Comparison of ENCODE assay signal across 8 cellular contexts in genomic region chr17:75182319-75182568, GRCh38. TPM values are rescaled to one million over a fixed set of nuclear protein-coding genes. Genes with fewer than 3 reads are reported as not detected.
DNase-seq lines count a peak whose midpoint lies in the region; ATAC-seq, FAIRE-seq and TF ChIP-seq lines count a peak whose summit lies in the region.

No MANE protein-coding gene starts in this region.

- H3K27me3 ChIP-seq in H7 (ENCODE audit: control insufficient read depth, insufficient read depth, low read length) (no peaks in the 10 kb centered on the region), cardiac muscle cell (no peaks in the 10 kb centered on the region), gastrocnemius medialis (no peaks in the 10 kb centered on the region)

- ATAC-seq in gastrocnemius medialis (peak in 1 of 2 donors; percentile 0), GM18870 (IDR thresholded peaks at IDR 0.05; ENCODE audit: unreplicated experiment) (no peak)

- TF ChIP-seq CTCF in AG04449 (IDR thresholded peaks at IDR 0.05; ENCODE audit: insufficient read depth, low read length, missing control alignments): no peak
- no peak; the same call in 1 of the 2 replicates for TF ChIP-seq CTCF in VCaP (conservative IDR thresholded peaks at IDR 0.05)
- TF ChIP-seq CTCF in cardiac muscle cell (IDR thresholded peaks at IDR 0.05; ENCODE audit: low read depth, low read length): no peak
- no peak for TF ChIP-seq CTCF in gastrocnemius medialis (IDR thresholded peaks at IDR 0.05 in 4 of 5, conservative IDR thresholded peaks at IDR 0.05 in 1 of 5)

- intact Hi-C loops in gastrocnemius medialis (cut with DNase I; ENCODE audit: low total_unique reads): loop anchor here (5.0 kb wide), 1 partner anchor 50 kb away; the partner anchor contains the start of gene NT5C

- peaks cover 9% of the 10 kb centered on the region for H3K4me1 ChIP-seq in cardiac muscle cell (ENCODE audit: low read depth)
- H3K4me1 ChIP-seq in gastrocnemius medialis: peaks cover 27 to 28% of the 10 kb centered on the region in 2 donors

- CTCF ChIA-PET in AG04449 (lab: Yijun Ruan, JAX): interaction anchor here (1.4 kb wide), 1 partner anchor 8 kb away, joined by 9 read pairs; no protein-coding TSS in a partner anchor

- DNase-seq in AG04449 (ENCODE audit: low read depth, low spot score) (no peak), H7 (no peak), cardiac muscle cell (ENCODE audit: low read depth in 1 of 2, low spot score in 1 of 2) (no peak), gastrocnemius medialis (peak in 1 of 2 donors; percentile 19), GM12892 (ENCODE audit: insufficient read length) (no peak), G401 (ENCODE audit: low spot score) (no peak)

- POLR2A ChIA-PET in AG04449 (lab: Yijun Ruan, JAX): no interaction called here

- in situ Hi-C loops in gastrocnemius medialis (cut with MboI; ENCODE audit: low sequenced_read_pairs in 4 of 4): loop anchor here in 1 of 4 donors (25.0 kb wide), 1 partner anchor 220 kb away; the partner anchor contains the start of gene HID1
- in situ Hi-C loops in G401 (cut with HindIII; ENCODE audit: low sequenced_read_pairs): no loop called here

- H3K4me3 ChIP-seq in AG04449 (ENCODE audit: low read depth, low read length) (peak overlapping the region; percentile 93), H7 (ENCODE audit: insufficient read depth, low read depth, low read length) (peak overlapping the region; percentile 96), cardiac muscle cell (peak overlapping the region; percentile 85), gastrocnemius medialis (peak overlapping the region; percentile 88 to 99 (median 93))

- no peaks in the 10 kb centered on the region for H3K9me3 ChIP-seq in cardiac muscle cell (ENCODE audit: low read depth)
- no peaks in the 10 kb centered on the region for H3K9me3 ChIP-seq in gastrocnemius medialis

- H3K27ac ChIP-seq in VCaP (peak overlapping the region; percentile 99), cardiac muscle cell (peak overlapping the region; percentile 99), gastrocnemius medialis (peak overlapping the region; percentile 90 to 100 (median 96))

- no peak for TF ChIP-seq POLR2A in gastrocnemius medialis (IDR thresholded peaks at IDR 0.05)
- TF ChIP-seq POLR2A in GM12892 (IDR thresholded peaks at IDR 0.05; ENCODE audit: low read depth, low read length): no peak; the same call in 1 of the 2 replicates

- H3K36me3 ChIP-seq in H7 (replicated peaks; ENCODE audit: control insufficient read depth, insufficient read depth, low read length): peaks cover 9% of the 10 kb centered on the region
- peaks cover 3% of the 10 kb centered on the region for H3K36me3 ChIP-seq in cardiac muscle cell
- H3K36me3 ChIP-seq in gastrocnemius medialis: peaks cover 0 to 9% of the 10 kb centered on the region in 2 donors

- FAIRE-seq in GM12892 (lab: Jason Lieb, UNC): no peak

RNA-seq across cellular contexts. Expression of gene SUMO2, which starts 0.5 kb away (rescaled TPM):
- 321 and 329 TPM in 2 replicates for total RNA-seq in H7 (2014; rRNA removed; shearing (Covaris generic))
- 91.3 and 109 TPM in 2 replicates for total RNA-seq in cardiac muscle cell
- polyA plus RNA-seq in cardiac muscle cell: 485 and 542 TPM in 2 replicates
- 10 to 100 TPM; 36.7 to 45.1 (median 43.3) TPM for total RNA-seq in gastrocnemius medialis
- 300 TPM for polyA plus RNA-seq in GM12892 (2012; ENCODE audit: missing spikeins)
- total RNA-seq in G401 (2014; rRNA removed; shearing (Covaris generic)): 142 and 183 TPM in 2 replicates

RNA-seq across cellular contexts. Expression of gene NUP85, which starts 23.2 kb away (rescaled TPM):
- 61.7 and 62.8 TPM in 2 replicates for total RNA-seq in H7 (2014; rRNA removed; shearing (Covaris generic))
- 23.4 and 32.7 TPM in 2 replicates for total RNA-seq in cardiac muscle cell
- 51.9 and 59.0 TPM in 2 replicates for polyA plus RNA-seq in cardiac muscle cell
- total RNA-seq in gastrocnemius medialis: 10 to 100 TPM in 3 of 4 donors, 1 to 10 TPM in 1; 9.4 to 27.7 (median 13.6) TPM
- polyA plus RNA-seq in GM12892 (2012; ENCODE audit: missing spikeins): 63.7 TPM
- 80.2 and 86.3 TPM in 2 replicates for total RNA-seq in G401 (2014; rRNA removed; shearing (Covaris generic))

RNA-seq across cellular contexts. Expression of gene JPT1, which starts 27.9 kb away (rescaled TPM):
- 410 and 454 TPM in 2 replicates for total RNA-seq in H7 (2014; rRNA removed; shearing (Covaris generic))
- total RNA-seq in cardiac muscle cell (175 and 209 TPM in 2 replicates), gastrocnemius medialis (100 to 1,000 TPM in 1 of 4 donors, 10 to 100 TPM in 3; 35.5 to 113 (median 71.8) TPM)
- polyA plus RNA-seq in cardiac muscle cell: 136 and 201 TPM in 2 replicates
- 218 TPM for polyA plus RNA-seq in GM12892 (2012; ENCODE audit: missing spikeins)
- 199 and 235 TPM in 2 replicates for total RNA-seq in G401 (2014; rRNA removed; shearing (Covaris generic))

RNA-seq across cellular contexts. Expression of gene NT5C, which starts 50.7 kb away (rescaled TPM):
- 106 and 118 TPM in 2 replicates for total RNA-seq in H7 (2014; rRNA removed; shearing (Covaris generic))
- total RNA-seq in cardiac muscle cell: 204 and 233 TPM in 2 replicates
- polyA plus RNA-seq in cardiac muscle cell: 168 and 174 TPM in 2 replicates
- 100 to 1,000 TPM in 1 of 4 donors, 10 to 100 TPM in 3; 62.8 to 111 (median 68.0) TPM for total RNA-seq in gastrocnemius medialis
- 33.8 TPM for polyA plus RNA-seq in GM12892 (2012; ENCODE audit: missing spikeins)
- 104 and 142 TPM in 2 replicates for total RNA-seq in G401 (2014; rRNA removed; shearing (Covaris generic))
